ENCODE assay signal across 18 cellular contexts in genomic region chr16:19304670-19305240, GRCh38. TPM values are rescaled to one million over a fixed set of nuclear protein-coding genes. Genes with fewer than 3 reads are reported as not detected.
A peak's percentile ranks its signal among the peaks of the same experiment; 100 is the strongest.
DNase-seq lines count a peak whose midpoint lies in the region; TF ChIP-seq lines count a peak whose summit lies in the region.
"Had no signal": no experiment of that assay in that cellular context is flagged by ENCODE, and none has a peak within 500 bp of the region (broad histone marks: within the 10 kb centered on the region; RNA-seq: fewer than 3 reads in every experiment).

No MANE protein-coding gene starts in this region.

- H3K9me3 ChIP-seq in A673 (ENCODE audit: low read depth, low read length, poor library complexity, severe bottlenecking) = no peaks in the 10 kb centered on the region
- H3K9me3 ChIP-seq: body of pancreas, esophagus squamous epithelium, neutrophil had no signal

- TF ChIP-seq CTCF in epithelial cell of esophagus (IDR thresholded peaks at IDR 0.05; ENCODE audit: insufficient read depth, low read depth, low read length, missing control alignments) (no peak), nephron progenitor cell (IDR thresholded peaks at IDR 0.05) (no peak), A673 (conservative IDR thresholded peaks at IDR 0.05; ENCODE audit: low read depth, low read length) (no peak)

- H3K4me1 ChIP-seq in A673 (ENCODE audit: insufficient read depth, low read length, poor library complexity, severe bottlenecking) = no peaks in the 10 kb centered on the region
- H3K4me1 ChIP-seq: body of pancreas, esophagus squamous epithelium had no signal

- H3K9me3 Mint-ChIP-seq in nephron progenitor cell = no peaks in the 10 kb centered on the region
- H3K9me3 Mint-ChIP-seq: activated naive CD4-positive, alpha-beta T cell treated with anti-CD3 and anti-CD28 coated beads, Interleukin-2, amount 50 U/mL, for 24 hours; T-helper 2 cell treated with Interferon-gamma antibody and Interleukin-4, amounts not matched to agents 5 μg/mL and 100 μg/mL, for 36 hours had no signal

- H3K36me3 ChIP-seq in A673 (ENCODE audit: insufficient read depth, low read length, poor library complexity, severe bottlenecking) = no peaks in the 10 kb centered on the region
- H3K36me3 ChIP-seq: esophagus squamous epithelium, neutrophil had no signal

- no peaks in the 10 kb centered on the region for H3K27me3 ChIP-seq in A673 (replicated peaks; ENCODE audit: insufficient read depth, low read depth, low read length, poor library complexity)
- H3K27me3 ChIP-seq: body of pancreas, neutrophil had no signal

- CTCF ChIA-PET in A673 (lab: Charles Lee) = no interaction called here

- no TSS peak for BruUV-seq in A673 (replicated peaks; lab: Mats Ljungman, UMichigan)

- no peaks in the 10 kb centered on the region for H3K36me3 Mint-ChIP-seq in nephron progenitor cell (ENCODE audit: low read depth)
- H3K36me3 Mint-ChIP-seq: activated naive CD4-positive, alpha-beta T cell treated with anti-CD3 and anti-CD28 coated beads, Interleukin-2, amount 50 U/mL, for 24 hours had no signal

- no peak overlapping the region for H3K4me3 ChIP-seq in epithelial cell of esophagus (ENCODE audit: low read length)
- no peak overlapping the region for H3K4me3 ChIP-seq in A673 (ENCODE audit: low read depth, low read length, poor library complexity, severe bottlenecking)
- H3K4me3 ChIP-seq: body of pancreas, esophagus squamous epithelium had no signal

- H3K27ac ChIP-seq in A673 (ENCODE audit: low read depth, low read length, poor library complexity, severe bottlenecking) = no peak overlapping the region
- H3K27ac ChIP-seq: body of pancreas, esophagus squamous epithelium, neutrophil had no signal

- no peak overlapping the region for H3K27ac Mint-ChIP-seq in nephron progenitor cell
- H3K27ac Mint-ChIP-seq: activated naive CD4-positive, alpha-beta T cell treated with anti-CD3 and anti-CD28 coated beads, Interleukin-2, amount 50 U/mL, for 24 hours; T-helper 2 cell treated with Interferon-gamma antibody and Interleukin-4, amounts not matched to agents 5 μg/mL and 100 μg/mL, for 36 hours had no signal

- DNase-seq in A172 (ENCODE audit: low spot score) = peak; percentile 57
- DNase-seq in H4 (ENCODE audit: low spot score) = peak; percentile 35
- peak; percentile 3 for DNase-seq in RKO (ENCODE audit: low spot score)
- DNase-seq in epithelial cell of esophagus (ENCODE audit: low read depth) = peak; percentile 41
- no peak for DNase-seq in nephron progenitor cell
- DNase-seq in NCI-H1105 treated with DMSO at 0.1 percent for 48 hours (lab: John Stamatoyannopoulos, UW) = no peak
- DNase-seq in A673 (ENCODE audit: low spot score) = no peak
- no peak for DNase-seq in activated CD4-positive, alpha-beta T cell treated with anti-CD3 and anti-CD28 coated beads for 4 hours
- DNase-seq: activated CD4-positive, alpha-beta T cell treated with anti-CD3 and anti-CD28 coated beads for 48 hours; COR-L47; esophagus squamous epithelium; mesenchymal stem cell; NCI-H2081 treated with DMSO at 0.1 percent for 48 hours; NCI-H526 treated with DMSO at 0.1 percent for 48 hours had no signal

- H3K4me3 Mint-ChIP-seq in nephron progenitor cell = no peak overlapping the region
- H3K4me3 Mint-ChIP-seq: activated naive CD4-positive, alpha-beta T cell treated with anti-CD3 and anti-CD28 coated beads, Interleukin-2, amount 50 U/mL, for 24 hours; T-helper 2 cell treated with Interferon-gamma antibody and Interleukin-4, amounts not matched to agents 5 μg/mL and 100 μg/mL, for 36 hours had no signal

- intact Hi-C loops in A673 (cut with micrococcal nuclease; ENCODE audit: unreplicated experiment) = no loop called here

- POLR2A ChIA-PET in A673 (lab: Charles Lee; ENCODE audit: low non-redundant PET) = no interaction called here

- H3K4me1 Mint-ChIP-seq in nephron progenitor cell = no peaks in the 10 kb centered on the region
- H3K4me1 Mint-ChIP-seq: activated naive CD4-positive, alpha-beta T cell treated with anti-CD3 and anti-CD28 coated beads, Interleukin-2, amount 50 U/mL, for 24 hours had no signal

- H3K27me3 Mint-ChIP-seq in nephron progenitor cell (ENCODE audit: low read depth, poor library complexity) = no peaks in the 10 kb centered on the region

RNA-seq across cellular contexts. Expression of gene CLEC19A, which starts 19.2 kb away (rescaled TPM):
- total RNA-seq in A172 (2014; rRNA removed; shearing (Covaris generic)) = 0.38 and 0.83 TPM in 2 replicates
- 0.10 and 0.68 TPM in 2 replicates for total RNA-seq in H4 (2014; rRNA removed; shearing (Covaris generic))
- total RNA-seq in A673 (2021) = not detected in 2 replicates
- total RNA-seq: body of pancreas, esophagus squamous epithelium had no signal

Comparison
In these comparisons a context has a peak if more than half of its experiments do, and no peak if none do; other contexts are left out.
1. DNase-seq: peak in A172 (single experiment), H4 (single experiment), RKO (single experiment) and epithelial cell of esophagus (single experiment); none in nephron progenitor cell (single experiment), NCI-H1105 treated with DMSO at 0.1 percent for 48 hours (single experiment), A673 (single experiment) and activated CD4-positive, alpha-beta T cell treated with anti-CD3 and anti-CD28 coated beads for 4 hours (0 of 2).